In genomic region chr16:81465375-81465943, GRCh38 we compare ENCODE assay signal across 16 cellular contexts.
A peak's percentile ranks its signal among the peaks of the same experiment; 100 is the strongest.
DNase-seq lines count a peak whose midpoint lies in the region; ATAC-seq and TF ChIP-seq lines count a peak whose summit lies in the region.
"Had no signal": no experiment of that assay in that cellular context is flagged by ENCODE, and none has a peak within 500 bp of the region (broad histone marks: within the 10 kb centered on the region; RNA-seq: fewer than 3 reads in every experiment).

No MANE protein-coding gene starts in this region.

- peak overlapping the region in 10 of 11 experiments; percentile 10 to 98 (median 92); a peak in 17 of 22 replicates for H3K27ac ChIP-seq in BLaER1 treated with 17β-estradiol and CSF1 and Interleukin-3, amounts not matched to agents 10 nM and 100 nM
- peak overlapping the region; percentile 17 for H3K27ac ChIP-seq in OCI-LY1 (ENCODE audit: low read depth, low read length, poor library complexity, severe bottlenecking)
- H3K27ac ChIP-seq: HL-60 had no signal

- no peak for DNase-seq in memory B cell (ENCODE audit: low spot score in 2 of 2)
- no peak for DNase-seq in stimulated activated naive CD4-positive, alpha-beta T cell (lab: John Stamatoyannopoulos, UW)
- no peak for DNase-seq in AML-193 (lab: John Stamatoyannopoulos, UW)
- no peak for DNase-seq in activated CD4-positive, alpha-beta T cell treated with anti-CD3 and anti-CD28 coated beads, Interleukin-2, amount 50 U/mL, for 1 hour
- DNase-seq: KBM-7, NCI-H1048, NCI-H1694, NCI-H446 treated with DMSO at 0.1 percent for 48 hours, NCI-H748 treated with DMSO at 0.1 percent for 48 hours had no signal

- 0 out of 2 replicates have a peak, but pooled peaks cover 4% of the 10 kb centered on the region for H3F3A ChIP-seq in OCI-LY1 (ENCODE audit: insufficient read depth, low read length)

- peak overlapping the region; percentile 58 for H3K27ac Mint-ChIP-seq in memory B cell

- H3K27me3 Mint-ChIP-seq in memory B cell = no peaks in the 10 kb centered on the region

- no peak overlapping the region for H3K4me3 ChIP-seq in BLaER1 treated with 17β-estradiol and CSF1 and Interleukin-3, amounts not matched to agents 10 nM and 100 nM
- H3K4me3 ChIP-seq in OCI-LY1 (ENCODE audit: low read depth, low read length, poor library complexity, severe bottlenecking) = no peak overlapping the region
- H3K4me3 ChIP-seq in endocrine pancreas (ENCODE audit: control insufficient read depth, insufficient read depth, low read length) = no peak overlapping the region

- no peaks in the 10 kb centered on the region for H3K27me3 ChIP-seq in BLaER1 treated with 17β-estradiol and CSF1 and Interleukin-3, amounts not matched to agents 10 nM and 100 nM
- H3K27me3 ChIP-seq in OCI-LY1 (ENCODE audit: insufficient read depth, low read length) = no peaks in the 10 kb centered on the region
- H3K27me3 ChIP-seq in endocrine pancreas (ENCODE audit: control insufficient read depth, insufficient read depth, low read length) = no peaks in the 10 kb centered on the region

- TF ChIP-seq CTCF in OCI-LY1 (IDR thresholded peaks at IDR 0.05; ENCODE audit: low read length) = no peak

- H3K4me1 ChIP-seq in BLaER1 treated with 17β-estradiol and CSF1 and Interleukin-3, amounts not matched to agents 10 nM and 100 nM = peaks cover 98 to 100% (median 100%) of the 10 kb centered on the region in 10 experiments
- H3K4me1 ChIP-seq in OCI-LY1 (ENCODE audit: insufficient read depth, low read length, severe bottlenecking) (peaks cover 28% of the 10 kb centered on the region), endocrine pancreas (ENCODE audit: control insufficient read depth, insufficient read depth, low read length) (no peaks in the 10 kb centered on the region)

- peaks cover 19 to 59% (median 37%) of the 10 kb centered on the region in 11 experiments; a peak in 21 of 22 replicates for H3K36me3 ChIP-seq in BLaER1 treated with 17β-estradiol and CSF1 and Interleukin-3, amounts not matched to agents 10 nM and 100 nM
- peaks cover 43% of the 10 kb centered on the region; the same call in 1 of the 2 replicates for H3K36me3 ChIP-seq in OCI-LY1 (ENCODE audit: insufficient read depth, low read length)
- H3K36me3 ChIP-seq in endocrine pancreas (ENCODE audit: control insufficient read depth, insufficient read depth, low read length) = no peaks in the 10 kb centered on the region

- H3K9ac ChIP-seq in BLaER1 treated with 17β-estradiol and CSF1 and Interleukin-3, amounts not matched to agents 10 nM and 100 nM = peak overlapping the region in 5 of 11 experiments; percentile 3 to 35 (median 27); a peak in 5 of 22 replicates
- H3K9ac ChIP-seq in OCI-LY1 (ENCODE audit: low read length) (no peak overlapping the region), endocrine pancreas (ENCODE audit: control insufficient read depth, insufficient read depth, low read length) (peak overlapping the region; percentile 2)

- no peak overlapping the region for H3K4me3 Mint-ChIP-seq in memory B cell

- H4K20me1 ChIP-seq in BLaER1 treated with 17β-estradiol and CSF1 and Interleukin-3, amounts not matched to agents 10 nM and 100 nM = peaks cover 32 to 96% (median 54%) of the 10 kb centered on the region in 11 experiments; a peak in 21 of 22 replicates
- no peaks in the 10 kb centered on the region for H4K20me1 ChIP-seq in OCI-LY1 (ENCODE audit: insufficient read depth, low read length)

- H3K36me3 Mint-ChIP-seq in memory B cell = peaks cover 7% of the 10 kb centered on the region

- H3K9me2 ChIP-seq in OCI-LY1 (ENCODE audit: low read depth, low read length) = no peaks in the 10 kb centered on the region

- H3K79me2 ChIP-seq in OCI-LY1 (ENCODE audit: insufficient read depth, low read length) = peaks cover 83% of the 10 kb centered on the region

- H2AFZ ChIP-seq in OCI-LY1 (ENCODE audit: low read length) = no peak overlapping the region

- ATAC-seq in memory B cell (ENCODE audit: low read depth) (no peak), GM18520 (IDR thresholded peaks at IDR 0.05; ENCODE audit: unreplicated experiment) (no peak)
- ATAC-seq: Panc1, Right ventricle myocardium inferior had no signal

- peak overlapping the region; percentile 41 to 98 (median 90); a peak in 20 of 22 replicates for H3K4me2 ChIP-seq in BLaER1 treated with 17β-estradiol and CSF1 and Interleukin-3, amounts not matched to agents 10 nM and 100 nM
- no peak overlapping the region for H3K4me2 ChIP-seq in OCI-LY1 (ENCODE audit: low read length)

- no peaks in the 10 kb centered on the region for H3K9me3 ChIP-seq in BLaER1 treated with 17β-estradiol and CSF1 and Interleukin-3, amounts not matched to agents 10 nM and 100 nM (replicated peaks in 1 of 11)
- no peaks in the 10 kb centered on the region for H3K9me3 ChIP-seq in OCI-LY1 (ENCODE audit: low read length)
- no peaks in the 10 kb centered on the region for H3K9me3 ChIP-seq in endocrine pancreas (ENCODE audit: control insufficient read depth, low read length)

- H3K9me3 Mint-ChIP-seq in memory B cell = no peaks in the 10 kb centered on the region

- peaks cover 51% of the 10 kb centered on the region for H3K4me1 Mint-ChIP-seq in memory B cell
